In the genomic region with DNA sequence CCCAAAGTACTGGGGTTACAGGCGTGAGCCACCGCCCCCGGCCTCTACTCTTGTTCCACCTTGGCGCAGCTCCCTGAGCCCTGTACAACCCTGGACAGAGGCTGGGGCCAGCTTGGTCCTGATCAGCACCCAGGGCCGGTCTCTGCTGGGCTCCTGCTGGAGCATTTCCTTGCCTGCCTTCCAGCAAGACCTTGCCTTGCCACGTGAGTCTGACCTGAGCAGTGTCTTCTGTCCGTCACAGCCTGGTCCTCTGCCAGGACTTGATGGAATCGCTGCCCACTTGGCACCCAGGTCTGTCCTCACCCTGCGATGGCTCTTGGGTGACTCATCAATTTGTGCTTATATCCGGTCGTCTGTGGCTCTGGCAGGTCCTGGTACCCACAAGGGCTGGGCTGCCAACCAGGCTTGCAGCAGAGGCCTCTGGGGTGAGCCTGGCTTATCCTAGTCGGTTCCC, we compare ENCODE assay signal across 19 cellular contexts. TPM values are rescaled to one million over a fixed set of nuclear protein-coding genes. Genes with fewer than 3 reads are reported as not detected.
DNase-seq lines count a peak whose midpoint lies in the region; ATAC-seq and TF ChIP-seq lines count a peak whose summit lies in the region.
"Had no signal": no experiment of that assay in that cellular context is flagged by ENCODE, and none has a peak within 500 bp of the region (broad histone marks: within the 10 kb centered on the region; RNA-seq: fewer than 3 reads in every experiment).

No MANE protein-coding gene starts in this region.

- H3K4me1 ChIP-seq in PC-9 (replicated peaks; ENCODE audit: insufficient read depth) (peaks cover 86% of the 10 kb centered on the region), prostate gland (replicated peaks) (no peaks in the 10 kb centered on the region)

- no TSS peak for BruUV-seq in PC-9 (replicated peaks; lab: Mats Ljungman, UMichigan)

- peaks cover 16% of the 10 kb centered on the region; the same call in 1 of the 2 replicates for H3K36me3 ChIP-seq in PC-9 (ENCODE audit: low read depth)
- H3K36me3 ChIP-seq in prostate gland, result no peaks in the 10 kb centered on the region
- H3K36me3 ChIP-seq: BLaER1, Peyer's patch had no signal

- H3K4me3 ChIP-seq in PC-9 (no peak overlapping the region), epithelial cell of proximal tubule (ENCODE audit: low read depth, low read length) (no peak overlapping the region), prostate gland (no peak overlapping the region)
- H3K4me3 ChIP-seq: BLaER1, Peyer's patch had no signal

- H3K27me3 ChIP-seq in PC-9 (ENCODE audit: insufficient read depth, low read depth), result no peaks in the 10 kb centered on the region
- H3K27me3 ChIP-seq in prostate gland (replicated peaks; ENCODE audit: insufficient read depth), result no peaks in the 10 kb centered on the region
- H3K27me3 ChIP-seq: Peyer's patch had no signal

- no peaks in the 10 kb centered on the region for H4K20me1 ChIP-seq in PC-9 (ENCODE audit: insufficient read depth)
- H4K20me1 ChIP-seq: BLaER1 had no signal

- no peak for TF ChIP-seq POLR2A in prostate gland (IDR thresholded peaks at IDR 0.05)

- peak overlapping the region; percentile 89 for H3K4me2 ChIP-seq in PC-9
- H3K4me2 ChIP-seq: BLaER1 had no signal

- H3K4me1 Mint-ChIP-seq in glutamatergic neuron (ENCODE audit: low read depth, unreplicated experiment), result peaks cover 26% of the 10 kb centered on the region

- H3K27me3 Mint-ChIP-seq in glutamatergic neuron (ENCODE audit: unreplicated experiment), result peaks cover 11% of the 10 kb centered on the region

- no peak overlapping the region for H2AFZ ChIP-seq in PC-9

- ATAC-seq in GM18867 (IDR thresholded peaks at IDR 0.05; ENCODE audit: unreplicated experiment), result no peak
- ATAC-seq in HG02763 (IDR thresholded peaks at IDR 0.05; ENCODE audit: unreplicated experiment), result no peak
- ATAC-seq: activated T-cell treated with anti-CD3 and anti-CD28 coated beads, Interleukin-2, amount 50 U/mL, for 72 hours; sciatic nerve; stimulated activated naive CD8-positive, alpha-beta T cell treated with anti-CD3 and anti-CD28 coated beads, Interleukin-15, Interleukin-2, amounts not matched to agents 100 U/mL and 50 U/mL, for 24 hours had no signal

- no peak overlapping the region for H3K27ac Mint-ChIP-seq in glutamatergic neuron (ENCODE audit: unreplicated experiment)
- H3K27ac Mint-ChIP-seq: activated T-cell treated with anti-CD3 and anti-CD28 coated beads, Interleukin-2, amount 50 U/mL, for 72 hours had no signal

- H3K9me3 ChIP-seq in PC-9 (ENCODE audit: insufficient read depth, low read depth) (no peaks in the 10 kb centered on the region), prostate gland (no peaks in the 10 kb centered on the region)
- H3K9me3 ChIP-seq: BLaER1, Peyer's patch had no signal

- no peak overlapping the region for H3K4me3 Mint-ChIP-seq in glutamatergic neuron (ENCODE audit: unreplicated experiment)
- H3K4me3 Mint-ChIP-seq: activated T-cell treated with anti-CD3 and anti-CD28 coated beads, Interleukin-2, amount 50 U/mL, for 72 hours had no signal

- DNase-seq in ELR (ENCODE audit: low read depth), result peak; percentile 3
- peak; percentile 97 to 98 for DNase-seq in PC-9
- DNase-seq in epithelial cell of proximal tubule (ENCODE audit: low read depth), result peak; percentile 72
- DNase-seq in prostate gland (ENCODE audit: low spot score), result peak; percentile 88
- no peak for DNase-seq in glutamatergic neuron
- DNase-seq in NCI-H1417 treated with DMSO at 0.1 percent for 48 hours (lab: John Stamatoyannopoulos, UW), result no peak
- DNase-seq: activated CD4-positive, alpha-beta T cell treated with anti-CD3 and anti-CD28 coated beads, Interleukin-2, amount 50 U/mL, for 1 hour; activated T-cell treated with anti-CD3 and anti-CD28 coated beads, Interleukin-2, amount 50 U/mL, for 72 hours; DND-41; foreskin melanocyte; Kasumi-1; NCI-H345; Peyer's patch; stimulated activated naive CD8-positive, alpha-beta T cell treated with anti-CD3 and anti-CD28 coated beads, Interleukin-15, Interleukin-2, amounts not matched to agents 100 U/mL and 50 U/mL, for 24 hours; T-helper 9 cell had no signal

- TF ChIP-seq CTCF in PC-9 (conservative IDR thresholded peaks at IDR 0.05) (no peak), epithelial cell of proximal tubule (conservative IDR thresholded peaks at IDR 0.05; ENCODE audit: low read depth, low read length) (no peak), prostate gland (IDR thresholded peaks at IDR 0.05) (no peak), glutamatergic neuron (IDR thresholded peaks at IDR 0.05; ENCODE audit: partially characterized antibody, unreplicated experiment) (no peak)

- POLR2A ChIA-PET in PC-9 (lab: Charles Lee; ENCODE audit: unreplicated experiment), result interaction anchor here (0.6 kb wide), 1 partner anchor 14 kb away, joined by 5 read pairs; no protein-coding TSS in a partner anchor

- CTCF ChIA-PET in PC-9 (lab: Charles Lee), result no interaction called here

- peak overlapping the region; percentile 95 for H3K27ac ChIP-seq in PC-9
- no peak overlapping the region for H3K27ac ChIP-seq in prostate gland
- H3K27ac ChIP-seq: BLaER1, Peyer's patch had no signal

- peaks cover 1% of the 10 kb centered on the region for H3K9me3 Mint-ChIP-seq in glutamatergic neuron (ENCODE audit: unreplicated experiment)
- H3K9me3 Mint-ChIP-seq: activated T-cell treated with anti-CD3 and anti-CD28 coated beads, Interleukin-2, amount 50 U/mL, for 72 hours had no signal

- peaks cover 64% of the 10 kb centered on the region for H3F3A ChIP-seq in PC-9 (ENCODE audit: insufficient read depth, low read depth)

- no peaks in the 10 kb centered on the region for H3K9me2 ChIP-seq in PC-9 (ENCODE audit: insufficient read depth)

- H3K36me3 Mint-ChIP-seq in glutamatergic neuron (ENCODE audit: unreplicated experiment), result no peaks in the 10 kb centered on the region

- 56% methylated on average over 11 of the region's 12 CpGs for WGBS in prostate gland

- H3K79me2 ChIP-seq in PC-9 (ENCODE audit: low read depth), result peaks cover 57% of the 10 kb centered on the region

- intact Hi-C loops in PC-9 (cut with micrococcal nuclease; ENCODE audit: unreplicated experiment) (no loop called here), prostate gland (cut with DNase I) (no loop called here)

RNA-seq across cellular contexts. Expression of a gene that starts 10.0 kb away (rescaled TPM):
- total RNA-seq in PC-9 (2021) (439 and 495 TPM in 2 replicates), epithelial cell of proximal tubule (11.2 and 20.4 TPM in 2 replicates), prostate gland (10 to 100 TPM; 43.6 to 82.0 TPM), glutamatergic neuron (ENCODE audit: unreplicated experiment) (97.8 TPM)

Comparison
In these comparisons a context has a peak if more than half of its experiments do, and no peak if none do; other contexts are left out.
1. DNase-seq: peak in ELR (single experiment), PC-9 (2 of 2), epithelial cell of proximal tubule (single experiment) and prostate gland (single experiment); none in glutamatergic neuron (single experiment) and NCI-H1417 treated with DMSO at 0.1 percent for 48 hours (single experiment).